Comparison of ENCODE assay signal across 8 cellular contexts in the genomic region with DNA sequence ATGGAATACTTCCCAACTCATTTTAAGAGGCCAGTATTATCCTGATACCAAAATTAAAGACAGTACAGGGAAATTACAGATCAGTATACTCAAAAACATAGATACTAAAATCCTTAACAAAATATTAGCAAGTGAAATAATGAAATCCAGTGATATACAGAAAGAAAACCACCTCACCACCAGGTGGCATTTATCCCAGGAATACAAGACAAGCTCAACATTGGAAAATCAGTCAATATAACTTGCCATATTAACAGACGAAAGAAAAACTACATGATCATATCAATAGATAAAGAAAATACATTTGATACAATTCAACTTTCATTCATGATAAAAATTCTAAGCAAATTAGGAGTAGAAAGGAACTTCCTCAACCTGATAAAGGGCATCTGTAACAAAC. TPM values are rescaled to one million over a fixed set of nuclear protein-coding genes. Genes with fewer than 3 reads are reported as not detected.
DNase-seq lines count a peak whose midpoint lies in the region; ATAC-seq and TF ChIP-seq lines count a peak whose summit lies in the region.

No MANE protein-coding gene starts in this region.

- ATAC-seq in upper lobe of right lung, result no peak
- no peak for ATAC-seq in GM19463 (IDR thresholded peaks at IDR 0.05; ENCODE audit: unreplicated experiment)

- TF ChIP-seq CTCF in left ventricle myocardium inferior (IDR thresholded peaks at IDR 0.05; ENCODE audit: borderline replicate concordance), result peak; percentile 56
- peak; percentile 57 for TF ChIP-seq CTCF in upper lobe of right lung (IDR thresholded peaks at IDR 0.05)

- H3K36me3 ChIP-seq in left ventricle myocardium inferior (no peaks in the 10 kb centered on the region), upper lobe of right lung (no peaks in the 10 kb centered on the region)

- DNase-seq in left ventricle myocardium inferior, result no peak
- DNase-seq in cardiac septum (ENCODE audit: low spot score), result no peak
- peak; percentile 65 for DNase-seq in NCI-H69 (lab: John Stamatoyannopoulos, UW)
- peak; percentile 56 for DNase-seq in fibroblast of gingiva (ENCODE audit: low read depth)
- DNase-seq in upper lobe of right lung, result no peak
- no peak for DNase-seq in stimulated activated CD4-positive, alpha-beta T cell treated with anti-CD3 and anti-CD28 coated beads, Interleukin-1b, Interleukin-23, amount 100 ng/mL, for 48 hours
- DNase-seq in NCI-H510A (lab: John Stamatoyannopoulos, UW), result no peak

- no peaks in the 10 kb centered on the region for H3K27me3 ChIP-seq in left ventricle myocardium inferior (ENCODE audit: low read depth)
- no peaks in the 10 kb centered on the region for H3K27me3 ChIP-seq in upper lobe of right lung

- no peaks in the 10 kb centered on the region for H3K4me1 ChIP-seq in left ventricle myocardium inferior
- peaks cover 10% of the 10 kb centered on the region for H3K4me1 ChIP-seq in upper lobe of right lung

- intact Hi-C loops in left ventricle myocardium inferior (cut with micrococcal nuclease) (no loop called here), cardiac septum (cut with DNase I) (loop anchor here (5.0 to 10.0 kb wide), 2 partner anchors 33 to 54 kb away; no protein-coding TSS in a partner anchor), upper lobe of right lung (cut with DNase I) (loop anchor here (5.0 kb wide), 1 partner anchor 33 kb away; no protein-coding TSS in a partner anchor)

- H3K9me3 ChIP-seq in left ventricle myocardium inferior (replicated peaks) (no peaks in the 10 kb centered on the region), upper lobe of right lung (no peaks in the 10 kb centered on the region)

- no peak overlapping the region for H3K27ac ChIP-seq in left ventricle myocardium inferior (replicated peaks)
- H3K27ac ChIP-seq in upper lobe of right lung, result no peak overlapping the region

- H3K4me3 ChIP-seq in left ventricle myocardium inferior (no peak overlapping the region), upper lobe of right lung (no peak overlapping the region)

RNA-seq across cellular contexts. Expression of gene GNA15, which starts 6.7 kb away (rescaled TPM):
- total RNA-seq in left ventricle myocardium inferior (1.2 TPM), cardiac septum (1.9 TPM), upper lobe of right lung (18.6 TPM)

RNA-seq across cellular contexts. Expression of gene GNA11, which starts 35.0 kb away (rescaled TPM):
- total RNA-seq in left ventricle myocardium inferior (58.1 TPM), cardiac septum (60.9 TPM), upper lobe of right lung (66.3 TPM)

RNA-seq across cellular contexts. Expression of gene S1PR4, which starts 49.5 kb away (rescaled TPM):
- total RNA-seq in left ventricle myocardium inferior (0.60 TPM), cardiac septum (1.2 TPM), upper lobe of right lung (22.3 TPM)

RNA-seq across cellular contexts. Expression of gene NCLN, which starts 56.6 kb away (rescaled TPM):
- 28.3 TPM for total RNA-seq in left ventricle myocardium inferior
- total RNA-seq in cardiac septum, result 19.0 TPM
- 71.4 TPM for total RNA-seq in upper lobe of right lung

Comparison
In these comparisons a context has a peak if more than half of its experiments do, and no peak if none do; other contexts are left out.
1. DNase-seq: peak in NCI-H69 (single experiment) and fibroblast of gingiva (single experiment); none in left ventricle myocardium inferior (single experiment), cardiac septum (single experiment), upper lobe of right lung (single experiment), stimulated activated CD4-positive, alpha-beta T cell treated with anti-CD3 and anti-CD28 coated beads, Interleukin-1b, Interleukin-23, amount 100 ng/mL, for 48 hours (single experiment) and NCI-H510A (single experiment).
2. RNA of gene S1PR4, which starts 49.5 kb away (total RNA-seq): 22.3 TPM in upper lobe of right lung (single experiment); 1.2 TPM in cardiac septum (single experiment) and 0.60 TPM in left ventricle myocardium inferior (single experiment); every median in the first group is over 10 times any median in the second.